ENCODE assay signal across 9 cellular contexts in the genomic region with DNA sequence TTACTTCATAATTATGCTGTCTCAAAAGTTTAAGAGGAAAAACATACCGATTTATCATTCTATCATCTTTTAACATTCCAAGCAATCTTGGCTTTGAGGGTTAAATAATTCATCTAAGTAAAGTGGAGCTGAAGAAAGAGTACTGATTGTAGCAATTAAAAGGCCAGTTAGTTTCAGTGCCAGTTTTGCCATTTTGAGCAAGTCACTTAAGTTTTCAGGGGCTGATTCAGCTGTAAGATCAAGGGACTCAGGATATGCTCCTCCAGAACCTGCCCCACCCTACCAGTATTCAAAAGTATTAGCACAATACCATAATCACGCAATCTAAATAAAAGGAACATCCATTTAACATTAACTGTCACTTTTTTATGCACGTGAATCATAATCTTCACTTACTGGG. TPM values are rescaled to one million over a fixed set of nuclear protein-coding genes. Genes with fewer than 3 reads are reported as not detected.
DNase-seq lines count a peak whose midpoint lies in the region; ATAC-seq and TF ChIP-seq lines count a peak whose summit lies in the region.
"Had no signal": no experiment of that assay in that cellular context is flagged by ENCODE, and none has a peak within 500 bp of the region (broad histone marks: within the 10 kb centered on the region; RNA-seq: fewer than 3 reads in every experiment).

No MANE protein-coding gene starts in this region.

- no peak for TF ChIP-seq CTCF in fibroblast of the aortic adventitia (IDR thresholded peaks at IDR 0.05; ENCODE audit: insufficient read depth, low read length)

- POLR2A ChIA-PET in T-cell (lab: Charles Lee), result no interaction called here

- no peaks in the 10 kb centered on the region for H3K9me3 Mint-ChIP-seq in activated T-cell treated with anti-CD3 and anti-CD28 coated beads, Interleukin-2, amount 50 U/mL, for 24 hours
- H3K9me3 Mint-ChIP-seq in T-cell, result no peaks in the 10 kb centered on the region

- H3K4me3 Mint-ChIP-seq in activated T-cell treated with anti-CD3 and anti-CD28 coated beads, Interleukin-2, amount 50 U/mL, for 24 hours, result peak overlapping the region; percentile 92
- peak overlapping the region; percentile 91 to 96 (median 94) for H3K4me3 Mint-ChIP-seq in T-cell

- H3K9ac ChIP-seq in stomach smooth muscle (ENCODE audit: low read length in 2 of 2), result peak overlapping the region in 1 of 2 donors; percentile 1

- no peaks in the 10 kb centered on the region for H3K9me3 ChIP-seq in stomach smooth muscle (ENCODE audit: control insufficient read depth in 2 of 2, low read length in 2 of 2)

- H3K4me1 ChIP-seq in stomach smooth muscle (ENCODE audit: control insufficient read depth, insufficient read depth, low read length), result no peaks in the 10 kb centered on the region

- H3K36me3 Mint-ChIP-seq in activated T-cell treated with anti-CD3 and anti-CD28 coated beads, Interleukin-2, amount 50 U/mL, for 24 hours (ENCODE audit: low read depth), result peaks cover 62% of the 10 kb centered on the region
- H3K36me3 Mint-ChIP-seq in T-cell, result peaks cover 12% of the 10 kb centered on the region

- H3K27ac Mint-ChIP-seq in activated T-cell treated with anti-CD3 and anti-CD28 coated beads, Interleukin-2, amount 50 U/mL, for 24 hours, result peak overlapping the region; percentile 12
- peak overlapping the region in 1 of 2 donors; percentile 96 for H3K27ac Mint-ChIP-seq in T-cell

- H3K27me3 Mint-ChIP-seq in activated T-cell treated with anti-CD3 and anti-CD28 coated beads, Interleukin-2, amount 50 U/mL, for 24 hours, result no peaks in the 10 kb centered on the region
- no peaks in the 10 kb centered on the region for H3K27me3 Mint-ChIP-seq in T-cell

- peaks cover 2 to 3% of the 10 kb centered on the region in 2 donors for H3K36me3 ChIP-seq in stomach smooth muscle (ENCODE audit: control insufficient read depth in 2 of 2, insufficient read depth in 2 of 2, low read length in 2 of 2)

- CTCF ChIA-PET in T-cell (lab: Charles Lee), result no interaction called here

- no peak for DNase-seq in activated T-cell treated with anti-CD3 and anti-CD28 coated beads, Interleukin-2, amount 50 U/mL, for 24 hours
- DNase-seq in activated T-cell treated with anti-CD3 and anti-CD28 coated beads, Interleukin-2, amount 50 U/mL, for 48 hours, result no peak
- no peak for DNase-seq in T-cell
- peak; percentile 21 for DNase-seq in fibroblast of the aortic adventitia (ENCODE audit: low read depth)
- DNase-seq in COLO668 (lab: John Stamatoyannopoulos, UW; ENCODE audit: unreplicated experiment), result no peak
- no peak for DNase-seq in cerebellum (ENCODE audit: low spot score)

- H3K27me3 ChIP-seq in stomach smooth muscle (ENCODE audit: control insufficient read depth in 1 of 2, insufficient read depth in 2 of 2, low read length in 2 of 2), result no peaks in the 10 kb centered on the region

- peaks cover 54% of the 10 kb centered on the region for H3K4me1 Mint-ChIP-seq in activated T-cell treated with anti-CD3 and anti-CD28 coated beads, Interleukin-2, amount 50 U/mL, for 24 hours (ENCODE audit: low read depth)
- H3K4me1 Mint-ChIP-seq in T-cell, result peaks cover 47 to 55% (median 53%) of the 10 kb centered on the region in 3 donors

- H3K27ac ChIP-seq in stomach smooth muscle (ENCODE audit: low read length), result no peak overlapping the region

- peak overlapping the region; percentile 89 for H3K4me3 ChIP-seq in fibroblast of the aortic adventitia (ENCODE audit: low read depth, low read length)
- peak overlapping the region; percentile 93 to 96 for H3K4me3 ChIP-seq in stomach smooth muscle (ENCODE audit: low read length in 2 of 2)

- ATAC-seq in T-cell (replicated peaks in 1 of 4) (no peak), HG03108 (IDR thresholded peaks at IDR 0.05; ENCODE audit: unreplicated experiment) (no peak)

RNA-seq across cellular contexts. Expression of a gene that starts 1.9 kb away (rescaled TPM):
- total RNA-seq in T-cell (10 to 100 TPM; 58.3 to 79.2 (median 67.3) TPM), fibroblast of the aortic adventitia (ENCODE audit: low replicate concordance) (22.2 and 103 TPM in 2 replicates), cerebellum (105 TPM)

RNA-seq across cellular contexts. Expression of a gene that starts 45.2 kb away (rescaled TPM):
- under 1 TPM; 0.23 to 0.83 (median 0.35) TPM for total RNA-seq in T-cell
- not detected in 2 replicates for total RNA-seq in fibroblast of the aortic adventitia (ENCODE audit: low replicate concordance)
- not detected for total RNA-seq in cerebellum
- total RNA-seq: dermis microvascular lymphatic vessel endothelial cell had no signal
